In the genomic region with DNA sequence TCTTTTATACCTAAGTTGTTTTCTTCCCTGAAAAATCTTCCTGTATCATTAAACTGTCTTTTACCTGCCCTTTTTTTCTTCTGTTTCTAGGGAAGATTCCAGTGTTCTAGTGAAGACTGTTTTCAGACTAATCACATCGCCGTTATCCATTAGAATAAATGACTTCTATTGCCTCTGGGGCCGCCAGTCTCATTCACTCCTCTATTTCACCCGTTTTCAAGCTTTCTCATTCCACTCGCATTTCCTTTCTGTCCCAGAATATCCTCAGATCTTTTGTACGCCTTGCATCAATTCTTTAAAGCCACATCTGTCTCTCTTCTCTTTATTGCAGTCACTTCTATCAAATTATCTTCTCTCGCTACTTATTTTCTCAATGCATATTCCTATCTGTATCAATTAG, we compare ENCODE assay signal across 33 cellular contexts.
DNase-seq lines count a peak whose midpoint lies in the region; ATAC-seq, FAIRE-seq and TF ChIP-seq lines count a peak whose summit lies in the region.
"Had no signal": no experiment of that assay in that cellular context is flagged by ENCODE, and none has a peak within 500 bp of the region (broad histone marks: within the 10 kb centered on the region; RNA-seq: fewer than 3 reads in every experiment).

No MANE protein-coding gene starts in this region.

- no TSS peak for BruUV-seq in K562 (replicated peaks; lab: Mats Ljungman, UMichigan)

- no peaks in the 10 kb centered on the region for H3K27me3 Mint-ChIP-seq in nephron progenitor cell (ENCODE audit: low read depth, poor library complexity)
- H3K27me3 Mint-ChIP-seq: B cell; CD4-positive, alpha-beta memory T cell; CD4-positive, alpha-beta T cell; CD4-positive, CD25-positive, alpha-beta regulatory T cell; CD8-positive, alpha-beta memory T cell had no signal

- H3K79me2 ChIP-seq in K562 (ENCODE audit: control insufficient read depth, insufficient read depth, low read length): no peaks in the 10 kb centered on the region

- TF ChIP-seq POLR2A in K562 (conservative IDR thresholded peaks at IDR 0.05): no peak
- no peak for TF ChIP-seq POLR2A in body of pancreas (IDR thresholded peaks at IDR 0.05)

- no peak overlapping the region for H3K4me2 ChIP-seq in K562 (ENCODE audit: insufficient read depth, low read length)
- H3K4me2 ChIP-seq: A549; BLaER1; BLaER1 treated with 17β-estradiol and CSF1 and Interleukin-3, amounts not matched to agents 10 nM and 100 nM had no signal

- H3K27ac ChIP-seq in K562 (ENCODE audit: extremely low read depth, low read depth, low read length) (no peak overlapping the region), body of pancreas (no peak overlapping the region)
- H3K27ac ChIP-seq: 22Rv1; A549; BLaER1; BLaER1 treated with 17β-estradiol and CSF1 and Interleukin-3, amounts not matched to agents 10 nM and 100 nM; C4-2B had no signal

- CTCF ChIA-PET in K562 (lab: Yijun Ruan, JAX; ENCODE audit: low intra/inter-chr PET ratio): no interaction called here

- intact Hi-C loops in K562 (cut with micrococcal nuclease): no loop called here
- intact Hi-C loops in body of pancreas (cut with DNase I): no loop called here

- TF ChIP-seq RAD21 in K562 (CRISPR knock-in tag; conservative IDR thresholded peaks at IDR 0.05 in 1 of 2, IDR thresholded peaks at IDR 0.05 in 1 of 2): no peak

- no peak for TF ChIP-seq EP300 in K562 (IDR thresholded peaks at IDR 0.05; ENCODE audit: low read length)

- no peaks in the 10 kb centered on the region for H3K4me1 Mint-ChIP-seq in nephron progenitor cell
- H3K4me1 Mint-ChIP-seq: B cell; CD14-positive monocyte; CD4-positive, alpha-beta memory T cell; CD4-positive, CD25-positive, alpha-beta regulatory T cell; CD8-positive, alpha-beta memory T cell had no signal

- no peaks in the 10 kb centered on the region for H4K20me1 ChIP-seq in K562 (replicated peaks; ENCODE audit: control insufficient read depth, insufficient read depth, low read length)
- H4K20me1 ChIP-seq: BLaER1; BLaER1 treated with 17β-estradiol and CSF1 and Interleukin-3, amounts not matched to agents 10 nM and 100 nM had no signal

- no peak overlapping the region for H3K9ac ChIP-seq in K562 (ENCODE audit: insufficient read depth in 1 of 2, low read depth in 2 of 2, low read length in 2 of 2)
- H3K9ac ChIP-seq: BLaER1; BLaER1 treated with 17β-estradiol and CSF1 and Interleukin-3, amounts not matched to agents 10 nM and 100 nM had no signal

- H3K27me3 ChIP-seq in K562 (ENCODE audit: control insufficient read depth in 2 of 2, insufficient read depth in 2 of 2, low read length in 2 of 2) (no peaks in the 10 kb centered on the region), body of pancreas (no peaks in the 10 kb centered on the region)
- H3K27me3 ChIP-seq: BE2C; BLaER1; BLaER1 treated with 17β-estradiol and CSF1 and Interleukin-3, amounts not matched to agents 10 nM and 100 nM had no signal

- H2AFZ ChIP-seq in K562 (ENCODE audit: low read depth, low read length): no peak overlapping the region

- no peaks in the 10 kb centered on the region for H3K9me1 ChIP-seq in K562 (ENCODE audit: control insufficient read depth, insufficient read depth, low read length)

- 1% methylated on average over 7 of the region's 7 CpGs for WGBS in K562 (ENCODE audit: insufficient coverage, low coverage, missing lambda C conversion rate)
- 80% methylated on average over 7 of the region's 7 CpGs for WGBS in body of pancreas, 2 donors

- no peaks in the 10 kb centered on the region for H3K9me3 Mint-ChIP-seq in nephron progenitor cell

- H3K9me3 ChIP-seq in K562 (replicated peaks; ENCODE audit: control insufficient read depth, insufficient read depth, low read depth, low read length): no peaks in the 10 kb centered on the region
- no peaks in the 10 kb centered on the region for H3K9me3 ChIP-seq in body of pancreas
- H3K9me3 ChIP-seq: A549, BE2C, BLaER1, Caco-2 had no signal

- POLR2A ChIA-PET in K562 (lab: Yijun Ruan, JAX): interaction anchor here (0.6 to 1.2 kb wide), 2 partner anchors 28 to 42 kb away, joined by 3 read pairs; no protein-coding TSS in a partner anchor

- H3K27ac Mint-ChIP-seq in nephron progenitor cell: peak overlapping the region; percentile 5
- H3K27ac Mint-ChIP-seq: B cell; CD14-positive monocyte; CD4-positive, alpha-beta memory T cell; CD4-positive, alpha-beta T cell; CD4-positive, CD25-positive, alpha-beta regulatory T cell; CD8-positive, alpha-beta T cell had no signal

- H3K4me1 ChIP-seq in K562 (replicated peaks in 1 of 2; ENCODE audit: control insufficient read depth in 2 of 2, insufficient read depth in 2 of 2, low read length in 2 of 2) (no peaks in the 10 kb centered on the region), body of pancreas (no peaks in the 10 kb centered on the region)
- H3K4me1 ChIP-seq: A549; BE2C; BLaER1; BLaER1 treated with 17β-estradiol and CSF1 and Interleukin-3, amounts not matched to agents 10 nM and 100 nM had no signal

- H3K4me3 Mint-ChIP-seq in nephron progenitor cell: no peak overlapping the region
- H3K4me3 Mint-ChIP-seq: B cell; CD14-positive monocyte; CD4-positive, alpha-beta memory T cell; CD4-positive, alpha-beta T cell; CD4-positive, CD25-positive, alpha-beta regulatory T cell; CD8-positive, alpha-beta memory T cell; CD8-positive, alpha-beta T cell had no signal

- no peak overlapping the region for H3K4me3 ChIP-seq in K562
- H3K4me3 ChIP-seq in body of pancreas: no peak overlapping the region
- H3K4me3 ChIP-seq: A549; BLaER1; BLaER1 treated with 17β-estradiol and CSF1 and Interleukin-3, amounts not matched to agents 10 nM and 100 nM had no signal

- DNase-seq in K562 (ENCODE audit: extremely low read depth in 1 of 4, low spot score in 3 of 4) (no peak), nephron progenitor cell (no peak), body of pancreas (no peak)
- DNase-seq: 8988T; ACHN; AML-193; BE2C; C1 segment of cervical spinal cord; Caco-2; Calu3; CD4-positive, alpha-beta memory T cell; CD4-positive, alpha-beta T cell; CD4-positive, CD25-positive, alpha-beta regulatory T cell; CD8-positive, alpha-beta memory T cell; CD8-positive, alpha-beta T cell; COR-L47; DMS 273 treated with DMSO at 0.1 percent for 48 hours; DMS153; DMS53; DMS79; DMS79 treated with DMSO at 0.1 percent for 48 hours; DND-41; EL had no signal

- H3K36me3 ChIP-seq in K562 (ENCODE audit: control insufficient read depth, insufficient read depth, low read length): no peaks in the 10 kb centered on the region
- H3K36me3 ChIP-seq in body of pancreas (replicated peaks in 1 of 2; ENCODE audit: insufficient read depth in 1 of 2, low read depth in 2 of 2): no peaks in the 10 kb centered on the region
- H3K36me3 ChIP-seq: BE2C; BLaER1; BLaER1 treated with 17β-estradiol and CSF1 and Interleukin-3, amounts not matched to agents 10 nM and 100 nM had no signal

- in situ Hi-C loops in K562 (cut with MboI): no loop called here

- no peaks in the 10 kb centered on the region for H3K36me3 Mint-ChIP-seq in nephron progenitor cell (ENCODE audit: low read depth)
- H3K36me3 Mint-ChIP-seq: CD14-positive monocyte; CD4-positive, alpha-beta memory T cell; CD4-positive, CD25-positive, alpha-beta regulatory T cell; CD8-positive, alpha-beta memory T cell; CD8-positive, alpha-beta T cell had no signal

- no peak for FAIRE-seq in K562 (lab: Jason Lieb, UNC)
- FAIRE-seq: A204.1, A549, D721Med had no signal

- ATAC-seq in K562: no peak
- no peak for ATAC-seq in body of pancreas
- no peak for ATAC-seq in GM18519 (IDR thresholded peaks at IDR 0.05; ENCODE audit: low FRiP score, unreplicated experiment)
- ATAC-seq: A549; CD8-positive, alpha-beta T cell had no signal

- TF ChIP-seq CTCF in K562 (IDR thresholded peaks at IDR 0.05 in 2 of 3, conservative IDR thresholded peaks at IDR 0.05 in 1 of 3; ENCODE audit: insufficient read depth in 2 of 3, low read depth in 1 of 3, low read length in 3 of 3) (no peak), nephron progenitor cell (IDR thresholded peaks at IDR 0.05) (no peak), body of pancreas (IDR thresholded peaks at IDR 0.05) (no peak)

TF ChIP-seq in K562, 482 proteins besides CTCF, POLR2A, EP300 and RAD21 (continues in another document):
- TF ChIP-seq, protein P1, sequence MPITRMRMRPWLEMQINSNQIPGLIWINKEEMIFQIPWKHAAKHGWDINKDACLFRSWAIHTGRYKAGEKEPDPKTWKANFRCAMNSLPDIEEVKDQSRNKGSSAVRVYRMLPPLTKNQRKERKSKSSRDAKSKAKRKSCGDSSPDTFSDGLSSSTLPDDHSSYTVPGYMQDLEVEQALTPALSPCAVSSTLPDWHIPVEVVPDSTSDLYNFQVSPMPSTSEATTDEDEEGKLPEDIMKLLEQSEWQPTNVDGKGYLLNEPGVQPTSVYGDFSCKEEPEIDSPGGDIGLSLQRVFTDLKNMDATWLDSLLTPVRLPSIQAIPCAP (CRISPR knock-in tag; IDR thresholded peaks at IDR 0.05; ENCODE audit: borderline replicate concordance): no peak
- TF ChIP-seq OTX1 (CRISPR knock-in tag; IDR thresholded peaks at IDR 0.05) (0 out of 2 replicates have a peak, but pooled peaks have one; percentile 32), ZNF143 (CRISPR knock-in tag; IDR thresholded peaks at IDR 0.05) (no peak), ZNF23 (CRISPR knock-in tag; IDR thresholded peaks at IDR 0.05) (no peak), ILK (tag; IDR thresholded peaks at IDR 0.05; ENCODE audit: borderline replicate concordance, low read depth) (peak; percentile 66), NR2C1 (IDR thresholded peaks at IDR 0.05) (no peak), NR2C1 (tag; IDR thresholded peaks at IDR 0.05) (no peak), LEF1 (IDR thresholded peaks at IDR 0.05) (no peak), ZNF717 (CRISPR knock-in tag; IDR thresholded peaks at IDR 0.05) (no peak), STAT5B (CRISPR knock-in tag; IDR thresholded peaks at IDR 0.05) (no peak)
- TF ChIP-seq, protein P2, sequence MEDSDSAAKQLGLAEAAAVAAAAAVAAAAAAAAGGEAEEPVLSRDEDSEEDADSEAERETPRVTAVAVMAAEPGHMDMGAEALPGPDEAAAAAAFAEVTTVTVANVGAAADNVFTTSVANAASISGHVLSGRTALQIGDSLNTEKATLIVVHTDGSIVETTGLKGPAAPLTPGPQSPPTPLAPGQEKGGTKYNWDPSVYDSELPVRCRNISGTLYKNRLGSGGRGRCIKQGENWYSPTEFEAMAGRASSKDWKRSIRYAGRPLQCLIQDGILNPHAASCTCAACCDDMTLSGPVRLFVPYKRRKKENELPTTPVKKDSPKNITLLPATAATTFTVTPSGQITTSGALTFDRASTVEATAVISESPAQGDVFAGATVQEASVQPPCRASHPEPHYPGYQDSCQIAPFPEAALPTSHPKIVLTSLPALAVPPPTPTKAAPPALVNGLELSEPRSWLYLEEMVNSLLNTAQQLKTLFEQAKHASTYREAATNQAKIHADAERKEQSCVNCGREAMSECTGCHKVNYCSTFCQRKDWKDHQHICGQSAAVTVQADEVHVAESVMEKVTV (CRISPR knock-in tag; IDR thresholded peaks at IDR 0.05): peak; percentile 20; the same call in 1 of the 2 replicates
